In genomic region chr20:23636182-23636907, GRCh38 we compare ENCODE assay signal across 9 cellular contexts. TPM values are rescaled to one million over a fixed set of nuclear protein-coding genes. Genes with fewer than 3 reads are reported as not detected.
DNase-seq lines count a peak whose midpoint lies in the region; ATAC-seq and TF ChIP-seq lines count a peak whose summit lies in the region.
"Had no signal": no experiment of that assay in that cellular context is flagged by ENCODE, and none has a peak within 500 bp of the region (broad histone marks: within the 10 kb centered on the region; RNA-seq: fewer than 3 reads in every experiment).

No MANE protein-coding gene starts in this region.

- no peak for TF ChIP-seq POLR2A in ovary (IDR thresholded peaks at IDR 0.05)

- H3K27ac ChIP-seq in BLaER1 treated with 17β-estradiol and CSF1 and Interleukin-3, amounts not matched to agents 10 nM and 100 nM: no peak overlapping the region; a peak in 1 of 22 replicates
- H3K27ac ChIP-seq in SJSA1 (no peak overlapping the region), fibroblast of lung (ENCODE audit: insufficient read depth, low read length) (peak overlapping the region; percentile 92), ovary (no peak overlapping the region)

- peak overlapping the region in 6 of 11 experiments; percentile 85 to 93 (median 90); a peak in 11 of 22 replicates for H3K9ac ChIP-seq in BLaER1 treated with 17β-estradiol and CSF1 and Interleukin-3, amounts not matched to agents 10 nM and 100 nM
- peak overlapping the region; percentile 96 for H3K9ac ChIP-seq in fibroblast of lung (ENCODE audit: insufficient read depth, low read length)

- no peaks in the 10 kb centered on the region; a peak in 1 of 22 replicates for H3K27me3 ChIP-seq in BLaER1 treated with 17β-estradiol and CSF1 and Interleukin-3, amounts not matched to agents 10 nM and 100 nM
- H3K27me3 ChIP-seq in SJSA1 (replicated peaks) (no peaks in the 10 kb centered on the region), fibroblast of lung (ENCODE audit: control insufficient read depth, insufficient read depth, low read length) (no peaks in the 10 kb centered on the region), ovary (no peaks in the 10 kb centered on the region)

- intact Hi-C loops in ovary (cut with DNase I): loop anchor here in 2 of 4 donors (10.0 kb wide), 2 partner anchors 272 to 282 kb away; partner anchors contain the start of genes GZF1 (in 1 of the 2) and NXT1 (in 1 of the 2)

- TF ChIP-seq CTCF in fibroblast of lung (conservative IDR thresholded peaks at IDR 0.05 in 1 of 2, IDR thresholded peaks at IDR 0.05 in 1 of 2; ENCODE audit: low read depth in 1 of 2, low read length in 2 of 2): no peak
- TF ChIP-seq CTCF in ovary (IDR thresholded peaks at IDR 0.05): no peak

- DNase-seq in SJSA1 (ENCODE audit: low read depth in 1 of 2, low spot score in 2 of 2) (no peak), fibroblast of lung (ENCODE audit: low read depth in 2 of 2) (no peak), ovary (peak in 1 of 5 donors; percentile 36), NCI-H2227 treated with DMSO at 0.1 percent for 48 hours (lab: John Stamatoyannopoulos, UW) (no peak), Kasumi-1 (lab: John Stamatoyannopoulos, UW) (no peak)

- ATAC-seq in GM21529 (IDR thresholded peaks at IDR 0.05; ENCODE audit: unreplicated experiment) (no peak), GM21723 (IDR thresholded peaks at IDR 0.05; ENCODE audit: unreplicated experiment) (no peak)

- H3K79me2 ChIP-seq in fibroblast of lung (ENCODE audit: control insufficient read depth, insufficient read depth, low read length): peaks cover 23% of the 10 kb centered on the region

- 61 to 79% (median 77%) methylated on average over 18 to 19 of the region's 19 CpGs for WGBS in ovary, 3 donors

- no peak for TF ChIP-seq EP300 in ovary (IDR thresholded peaks at IDR 0.05)

- peaks cover 60 to 81% (median 77%) of the 10 kb centered on the region in 10 experiments for H3K4me1 ChIP-seq in BLaER1 treated with 17β-estradiol and CSF1 and Interleukin-3, amounts not matched to agents 10 nM and 100 nM
- H3K4me1 ChIP-seq in SJSA1 (replicated peaks) (peaks cover 12% of the 10 kb centered on the region), fibroblast of lung (ENCODE audit: control insufficient read depth, extremely low read depth, insufficient read depth, low read length) (peaks cover 7% of the 10 kb centered on the region), ovary (ENCODE audit: insufficient read depth) (peaks cover 19% of the 10 kb centered on the region)

- H3K4me3 ChIP-seq in BLaER1 treated with 17β-estradiol and CSF1 and Interleukin-3, amounts not matched to agents 10 nM and 100 nM: peak overlapping the region in 8 of 10 experiments; percentile 19 to 97 (median 84); a peak in 15 of 20 replicates
- H3K4me3 ChIP-seq in SJSA1: peak overlapping the region; percentile 98
- peak overlapping the region; percentile 63 to 89 (median 82) for H3K4me3 ChIP-seq in fibroblast of lung (replicated peaks in 1 of 4; ENCODE audit: control extremely low read depth in 1 of 4, insufficient read depth in 1 of 4, low read depth in 3 of 4, low read length in 4 of 4)
- peak overlapping the region; percentile 97 for H3K4me3 ChIP-seq in ovary

- peak overlapping the region; percentile 72 to 99 (median 98) for H3K4me2 ChIP-seq in BLaER1 treated with 17β-estradiol and CSF1 and Interleukin-3, amounts not matched to agents 10 nM and 100 nM
- H3K4me2 ChIP-seq in fibroblast of lung (ENCODE audit: extremely low read depth, insufficient read depth, low read length): peak overlapping the region; percentile 94

- H3K36me3 ChIP-seq in BLaER1 treated with 17β-estradiol and CSF1 and Interleukin-3, amounts not matched to agents 10 nM and 100 nM: peaks cover 0 to 37% (median 0%) of the 10 kb centered on the region in 11 experiments; a peak in 9 of 22 replicates
- H3K36me3 ChIP-seq in SJSA1: peaks cover 38% of the 10 kb centered on the region
- H3K36me3 ChIP-seq in fibroblast of lung (ENCODE audit: control insufficient read depth, insufficient read depth, low read length): peaks cover 5% of the 10 kb centered on the region
- H3K36me3 ChIP-seq in ovary: no peaks in the 10 kb centered on the region

- 0 out of 22 replicates have a peak, but pooled peaks cover 0 to 4% (median 0%) of the 10 kb centered on the region in 11 experiments for H3K9me3 ChIP-seq in BLaER1 treated with 17β-estradiol and CSF1 and Interleukin-3, amounts not matched to agents 10 nM and 100 nM (replicated peaks in 1 of 11)
- H3K9me3 ChIP-seq in SJSA1 (replicated peaks) (0 out of 2 replicates have a peak, but pooled peaks cover 2% of the 10 kb centered on the region), fibroblast of lung (ENCODE audit: control insufficient read depth, insufficient read depth, low read depth, low read length) (no peaks in the 10 kb centered on the region), ovary (no peaks in the 10 kb centered on the region)

- peaks cover 0 to 45% (median 9%) of the 10 kb centered on the region in 11 experiments; a peak in 11 of 22 replicates for H4K20me1 ChIP-seq in BLaER1 treated with 17β-estradiol and CSF1 and Interleukin-3, amounts not matched to agents 10 nM and 100 nM
- H4K20me1 ChIP-seq in fibroblast of lung (ENCODE audit: control insufficient read depth, extremely low read depth, insufficient read depth, low read length): no peaks in the 10 kb centered on the region

- H2AFZ ChIP-seq in fibroblast of lung (ENCODE audit: low read length): no peak overlapping the region

RNA-seq across cellular contexts. Expression of gene CST3, which starts 1.4 kb away (rescaled TPM):
- 196 and 222 TPM in 2 replicates for total RNA-seq in SJSA1 (2014; rRNA removed; shearing (Covaris generic))
- total RNA-seq in fibroblast of lung (135 and 162 TPM in 2 replicates), ovary (100 to 1,000 TPM; 317 to 889 (median 588) TPM)
- polyA plus RNA-seq in fibroblast of lung (136 and 180 TPM in 2 replicates), ovary (100 to 1,000 TPM; 352 to 404 TPM)
- 338 and 391 TPM in 2 replicates for polyA plus RNA-seq in fibroblast of lung (2012)
- 265 and 456 TPM in 2 replicates for polyA minus RNA-seq in fibroblast of lung (ENCODE audit: low replicate concordance)

RNA-seq across cellular contexts. Expression of gene CST9, which starts 30.6 kb away (rescaled TPM):
- total RNA-seq in SJSA1 (2014; rRNA removed; shearing (Covaris generic)): not detected in 2 replicates
- total RNA-seq in fibroblast of lung (not detected in 2 replicates), ovary (not detected)
- polyA plus RNA-seq in fibroblast of lung (not detected in 2 replicates), ovary (not detected)
- polyA plus RNA-seq in fibroblast of lung (2012): not detected in 2 replicates
- not detected in 2 replicates for polyA minus RNA-seq in fibroblast of lung (ENCODE audit: low replicate concordance)
- total RNA-seq: lung had no signal
- polyA plus RNA-seq: lung had no signal

RNA-seq across cellular contexts. Expression of gene CST4, which starts 52.5 kb away (rescaled TPM):
- not detected in 2 replicates for total RNA-seq in SJSA1 (2014; rRNA removed; shearing (Covaris generic))
- total RNA-seq in fibroblast of lung (0.17 TPM in 1 of 2 replicates, not detected in the other), ovary (not detected)
- polyA plus RNA-seq in fibroblast of lung (0.16 TPM in 1 of 2 replicates, not detected in the other), ovary (not detected)
- polyA plus RNA-seq in fibroblast of lung (2012): 0.20 TPM in 1 of 2 replicates, not detected in the other
- polyA minus RNA-seq in fibroblast of lung (ENCODE audit: low replicate concordance): not detected in 2 replicates
- total RNA-seq: lung had no signal
- polyA plus RNA-seq: lung had no signal
